ENCODE assay signal across 30 cellular contexts in genomic region chr7:156046031-156046560, GRCh38.
"Had no signal": no experiment of that assay in that cellular context is flagged by ENCODE, and none has a peak within 500 bp of the region (broad histone marks: within the 10 kb centered on the region; RNA-seq: fewer than 3 reads in every experiment).

No MANE protein-coding gene starts in this region.

- H3K4me3 ChIP-seq: ovary, psoas muscle, right lobe of liver, skin epidermis, stomach, thoracic aorta, thyroid gland, tibial nerve, upper lobe of left lung, vagina had no signal

- ATAC-seq: naive thymus-derived CD8-positive, alpha-beta T cell; psoas muscle; right cardiac atrium; right lobe of liver; stimulated activated naive B cell treated with anti-CD40 and anti-IgM and Interleukin-4, amounts not matched to agents 10 μg/mL and 1 μg/mL and 100 μg/mL, for 72 hours had no signal

- H3K36me3 Mint-ChIP-seq: naive B cell; natural killer cell treated with Interleukin-12 subunit alpha and Interleukin-12 subunit beta and Interleukin-15 and Interleukin-18, amount 100 ng/mL, for 72 hours; stimulated activated naive B cell treated with anti-CD40 and anti-IgM and Interleukin-4, amounts not matched to agents 10 μg/mL and 1 μg/mL and 100 μg/mL, for 72 hours had no signal

- H3K4me1 Mint-ChIP-seq: naive B cell; naive thymus-derived CD8-positive, alpha-beta T cell; neural crest cell; stimulated activated naive B cell treated with anti-CD40 and anti-IgM and Interleukin-4, amounts not matched to agents 10 μg/mL and 1 μg/mL and 100 μg/mL, for 72 hours had no signal

- H3K27me3 ChIP-seq: ovary, right lobe of liver, thyroid gland, tibial nerve, upper lobe of left lung, vagina had no signal

- FAIRE-seq: urothelium cell line had no signal

- DNase-seq: naive B cell; naive thymus-derived CD8-positive, alpha-beta T cell; nephron progenitor cell; occipital lobe; ovary; posterior cingulate gyrus; psoas muscle; stimulated activated CD4-positive, alpha-beta T cell treated with anti-CD3 and anti-CD28 coated beads, Interleukin-15, amount 100 ng/mL, for 24 hours; stimulated activated CD4-positive, alpha-beta T cell treated with anti-CD3 and anti-CD28 coated beads, Interleukin-2, amount 100 ng/mL, for 24 hours; stimulated activated CD4-positive, alpha-beta T cell treated with anti-CD3 and anti-CD28 coated beads, Interleukin-4, amount 100 ng/mL, for 1 hour; stimulated activated CD4-positive, alpha-beta T cell treated with anti-CD3 and anti-CD28 coated beads, Interleukin-4, amount 100 ng/mL, for 4 hours; stimulated activated CD8-positive, alpha-beta memory T cell treated with anti-CD3 and anti-CD28 coated beads, Interleukin-4, amount 100 ng/mL, for 48 hours; stimulated activated naive B cell treated with anti-CD40 and anti-IgM and Interleukin-4, amounts not matched to agents 10 μg/mL and 1 μg/mL and 100 μg/mL, for 72 hours; stimulated activated naive CD4-positive, alpha-beta T cell treated with Interleukin-2 at 50 U/mL for 16 hours; stomach; thyroid gland; trophoblast cell; upper lobe of left lung had no signal

- H3K36me3 ChIP-seq: ovary, right lobe of liver, stomach, thoracic aorta, thyroid gland, tibial nerve, upper lobe of left lung, vagina had no signal

- H3K9me3 Mint-ChIP-seq: natural killer cell treated with Interleukin-12 subunit alpha and Interleukin-12 subunit beta and Interleukin-15 and Interleukin-18, amount 100 ng/mL, for 72 hours; stimulated activated naive CD8-positive, alpha-beta T cell treated with anti-CD3 and anti-CD28 coated beads, Interleukin-15, Interleukin-2, amounts not matched to agents 100 ng/mL and 50 ng/mL, for 24 hours had no signal

- H2AFZ ChIP-seq: parathyroid adenoma had no signal

- H3K27ac ChIP-seq: ovary, parathyroid adenoma, psoas muscle, right lobe of liver, skin epidermis, stomach, thoracic aorta, thyroid gland, tibial nerve, upper lobe of left lung, vagina had no signal

- H3K4me1 ChIP-seq: parathyroid adenoma, psoas muscle, right lobe of liver, stomach, thyroid gland, tibial nerve, upper lobe of left lung, vagina had no signal

- H3K9me3 ChIP-seq: ovary, psoas muscle, right lobe of liver, thoracic aorta, thyroid gland, upper lobe of left lung, vagina had no signal

- H3K9ac ChIP-seq: parathyroid adenoma had no signal

- H3K4me3 Mint-ChIP-seq: naive thymus-derived CD8-positive, alpha-beta T cell; natural killer cell treated with Interleukin-12 subunit alpha and Interleukin-12 subunit beta and Interleukin-15 and Interleukin-18, amount 100 ng/mL, for 72 hours; nephron progenitor cell; neural crest cell; stimulated activated naive B cell treated with anti-CD40 and anti-IgM and Interleukin-4, amounts not matched to agents 10 μg/mL and 1 μg/mL and 100 μg/mL, for 72 hours; stimulated activated naive CD8-positive, alpha-beta T cell treated with anti-CD3 and anti-CD28 coated beads, Interleukin-15, Interleukin-2, amounts not matched to agents 100 ng/mL and 50 ng/mL, for 24 hours had no signal

- H3K27ac Mint-ChIP-seq: naive B cell; natural killer cell treated with Interleukin-12 subunit alpha and Interleukin-12 subunit beta and Interleukin-15 and Interleukin-18, amount 100 ng/mL, for 72 hours; progenitor cell of endocrine pancreas; stimulated activated naive B cell treated with anti-CD40 and anti-IgM and Interleukin-4, amounts not matched to agents 10 μg/mL and 1 μg/mL and 100 μg/mL, for 72 hours; stimulated activated naive CD8-positive, alpha-beta T cell treated with anti-CD3 and anti-CD28 coated beads, Interleukin-15, Interleukin-2, amounts not matched to agents 100 ng/mL and 50 ng/mL, for 24 hours had no signal
